ENCODE assay signal across 10 cellular contexts in genomic region chr3:111861396-111861795, GRCh38. TPM values are rescaled to one million over a fixed set of nuclear protein-coding genes. Genes with fewer than 3 reads are reported as not detected.
A peak's percentile ranks its signal among the peaks of the same experiment; 100 is the strongest.
DNase-seq lines count a peak whose midpoint lies in the region; ATAC-seq and TF ChIP-seq lines count a peak whose summit lies in the region.
"Had no signal": no experiment of that assay in that cellular context is flagged by ENCODE, and none has a peak within 500 bp of the region (broad histone marks: within the 10 kb centered on the region; RNA-seq: fewer than 3 reads in every experiment).

No MANE protein-coding gene starts in this region.

- no TSS peak for BruUV-seq in PC-9 (replicated peaks; lab: Mats Ljungman, UMichigan)

- H4K20me1 ChIP-seq in GM23338 (replicated peaks; ENCODE audit: insufficient read depth) (0 out of 2 replicates have a peak, but pooled peaks cover 7% of the 10 kb centered on the region), PC-9 (ENCODE audit: insufficient read depth) (no peaks in the 10 kb centered on the region)

- H3K4me3 ChIP-seq in GM23338 (peak overlapping the region; percentile 71), PC-9 (peak overlapping the region; percentile 65), retinal pigment epithelial cell (ENCODE audit: low read length) (peak overlapping the region; percentile 92)
- H3K4me3 ChIP-seq: lung had no signal

- H3K27me3 ChIP-seq in GM23338 (ENCODE audit: insufficient read depth) (peaks cover 33% of the 10 kb centered on the region), PC-9 (ENCODE audit: insufficient read depth, low read depth) (no peaks in the 10 kb centered on the region)

- POLR2A ChIA-PET in PC-9 (lab: Charles Lee; ENCODE audit: unreplicated experiment) = interaction anchor here (0.6 to 1.5 kb wide), 4 partner anchors 10 to 154 kb away, joined by 4 to 7 read pairs (median 5); no protein-coding TSS in a partner anchor

- ATAC-seq in GM23338 (no peak), GM18870 (IDR thresholded peaks at IDR 0.05; ENCODE audit: unreplicated experiment) (no peak), HG02840 (IDR thresholded peaks at IDR 0.05; ENCODE audit: low FRiP score, unreplicated experiment) (no peak)
- no peak for ATAC-seq in activated naive CD4-positive, alpha-beta T cell treated with anti-CD3 and anti-CD28 coated beads, Interleukin-2, amount 50 U/mL, for 72 hours

- no peak overlapping the region for H2AFZ ChIP-seq in GM23338
- no peak overlapping the region; the same call in 1 of the 2 replicates for H2AFZ ChIP-seq in PC-9

- H3K9me2 ChIP-seq in GM23338 (ENCODE audit: insufficient read depth) (no peaks in the 10 kb centered on the region), PC-9 (ENCODE audit: insufficient read depth) (no peaks in the 10 kb centered on the region)

- peaks cover 57% of the 10 kb centered on the region for H3K4me1 Mint-ChIP-seq in GM23338

- DNase-seq in GM23338 (ENCODE audit: low spot score) (no peak), PC-9 (no peak), fibroblast of peridontal ligament (ENCODE audit: extremely low read depth) (peak; percentile 31), retinal pigment epithelial cell (ENCODE audit: low read depth) (no peak), cerebellar nuclear complex (lab: John Stamatoyannopoulos, UW) (no peak)
- no peak for DNase-seq in activated naive CD4-positive, alpha-beta T cell treated with anti-CD3 and anti-CD28 coated beads, Interleukin-2, amount 50 U/mL, for 72 hours (ENCODE audit: low spot score in 2 of 2)
- DNase-seq: activated CD4-positive, alpha-beta T cell treated with anti-CD3 and anti-CD28 coated beads, Interleukin-2, amount 50 U/mL, for 4 hours had no signal

- intact Hi-C loops in PC-9 (cut with micrococcal nuclease; ENCODE audit: unreplicated experiment) = loop anchor here (2.0 kb wide), 2 partner anchors 75 to 277 kb away; no protein-coding TSS in a partner anchor

- H3K4me2 ChIP-seq in GM23338 = peak overlapping the region; percentile 65
- H3K4me2 ChIP-seq in PC-9 = peak overlapping the region; percentile 90

- TF ChIP-seq CTCF in GM23338 (conservative IDR thresholded peaks at IDR 0.05; ENCODE audit: low read depth in 2 of 2) (no peak), PC-9 (conservative IDR thresholded peaks at IDR 0.05) (no peak), retinal pigment epithelial cell (conservative IDR thresholded peaks at IDR 0.05; ENCODE audit: low read depth, low read length) (no peak)

- no peaks in the 10 kb centered on the region for H3K9me3 Mint-ChIP-seq in GM23338
- H3K9me3 Mint-ChIP-seq in activated naive CD4-positive, alpha-beta T cell treated with anti-CD3 and anti-CD28 coated beads, Interleukin-2, amount 50 U/mL, for 72 hours = no peaks in the 10 kb centered on the region

- CTCF ChIA-PET in PC-9 (lab: Charles Lee) = interaction anchor here (1.0 to 1.6 kb wide), 4 partner anchors 12 to 93 kb away, joined by 3 to 6 read pairs (median 4); no protein-coding TSS in a partner anchor

- no peaks in the 10 kb centered on the region for H3K36me3 Mint-ChIP-seq in GM23338 (ENCODE audit: low read depth)
- no peaks in the 10 kb centered on the region for H3K36me3 Mint-ChIP-seq in activated naive CD4-positive, alpha-beta T cell treated with anti-CD3 and anti-CD28 coated beads, Interleukin-2, amount 50 U/mL, for 72 hours

- H3K4me1 ChIP-seq in GM23338 (ENCODE audit: insufficient read depth) (peaks cover 61% of the 10 kb centered on the region), PC-9 (replicated peaks; ENCODE audit: insufficient read depth) (peaks cover 59% of the 10 kb centered on the region)

- no peaks in the 10 kb centered on the region for H3K36me3 ChIP-seq in GM23338 (ENCODE audit: insufficient read depth)
- 0 out of 2 replicates have a peak, but pooled peaks cover 3% of the 10 kb centered on the region for H3K36me3 ChIP-seq in PC-9 (ENCODE audit: low read depth)

- 0 out of 2 replicates have a peak, but pooled peaks cover 5% of the 10 kb centered on the region for H3F3A ChIP-seq in GM23338 (replicated peaks; ENCODE audit: low read depth)
- peaks cover 49% of the 10 kb centered on the region for H3F3A ChIP-seq in PC-9 (ENCODE audit: insufficient read depth, low read depth)

- H3K79me2 ChIP-seq in GM23338 (replicated peaks; ENCODE audit: insufficient read depth) (peaks cover 41% of the 10 kb centered on the region), PC-9 (ENCODE audit: low read depth) (peaks cover 76% of the 10 kb centered on the region)

- peak overlapping the region; percentile 97 for H3K4me3 Mint-ChIP-seq in GM23338

- no peak overlapping the region for H3K27ac Mint-ChIP-seq in GM23338
- H3K27ac Mint-ChIP-seq in activated naive CD4-positive, alpha-beta T cell treated with anti-CD3 and anti-CD28 coated beads, Interleukin-2, amount 50 U/mL, for 72 hours = no peak overlapping the region

- H3K9me3 ChIP-seq in PC-9 (ENCODE audit: insufficient read depth, low read depth) = no peaks in the 10 kb centered on the region

- peaks cover 18% of the 10 kb centered on the region for H3K27me3 Mint-ChIP-seq in GM23338 (ENCODE audit: insufficient read depth, low read depth, poor library complexity)

- H3K27ac ChIP-seq in GM23338 (ENCODE audit: low read depth) (no peak overlapping the region), PC-9 (peak overlapping the region; percentile 88)

TF ChIP-seq in GM23338, 12 proteins besides CTCF, POLR2A, EP300 and RAD21 (continues in another document):
- TF ChIP-seq NANOG (IDR thresholded peaks at IDR 0.05; ENCODE audit: borderline replicate concordance) = no peak
- TF ChIP-seq ETS1 (IDR thresholded peaks at IDR 0.05) = no peak
- no peak for TF ChIP-seq EZH2 (IDR thresholded peaks at IDR 0.05; ENCODE audit: low read depth, unreplicated experiment)
- no peak for TF ChIP-seq JUNB (IDR thresholded peaks at IDR 0.05; ENCODE audit: unreplicated experiment)
- TF ChIP-seq REST (IDR thresholded peaks at IDR 0.05; ENCODE audit: unreplicated experiment) = no peak
- TF ChIP-seq CREB1 (CRISPR knock-in tag; IDR thresholded peaks at IDR 0.05; ENCODE audit: low read depth) = no peak
- no peak for TF ChIP-seq ZNF331 (CRISPR knock-in tag; IDR thresholded peaks at IDR 0.05; ENCODE audit: low read depth)
- TF ChIP-seq ZNF114 (CRISPR knock-in tag; IDR thresholded peaks at IDR 0.05) = no peak
- no peak for TF ChIP-seq POLR2AphosphoS5 (IDR thresholded peaks at IDR 0.05; ENCODE audit: low read depth)

RNA-seq across cellular contexts. Expression of gene PHLDB2, which starts 2.3 kb away (rescaled TPM):
- 33.7 and 35.3 TPM in 2 replicates for total RNA-seq in GM23338 (2014; rRNA removed; shearing (Covaris generic))
- polyA plus RNA-seq in GM23338 (2016; fragmentation: Nextera tagmentation; extraction: Ambion mirVana) = 17.5 and 19.5 TPM in 2 replicates
- total RNA-seq in PC-9 (2021) = 42.7 and 55.0 TPM in 2 replicates
- 1 to 10 TPM; 1.9 to 2.1 TPM for total RNA-seq in activated naive CD4-positive, alpha-beta T cell treated with anti-CD3 and anti-CD28 coated beads, Interleukin-2, amount 50 U/mL, for 72 hours

Comparison
In these comparisons a context has a peak if more than half of its experiments do, and no peak if none do; other contexts are left out.
1. RNA of gene PHLDB2, which starts 2.3 kb away (total RNA-seq): 42.7 to 55.0 TPM in PC-9 and 33.7 to 35.3 TPM in GM23338; 1.9 to 2.1 TPM in activated naive CD4-positive, alpha-beta T cell treated with anti-CD3 and anti-CD28 coated beads, Interleukin-2, amount 50 U/mL, for 72 hours; every median in the first group is over 10 times any median in the second.
2. Peak in every context shown above with its lines, with median percentiles within 50 percentile points of each other: H3K4me3 ChIP-seq.